In genomic region chr22:46802608-46803027, GRCh38 we compare ENCODE assay signal across 20 cellular contexts. TPM values are rescaled to one million over a fixed set of nuclear protein-coding genes. Genes with fewer than 3 reads are reported as not detected.
A peak's percentile ranks its signal among the peaks of the same experiment; 100 is the strongest.
DNase-seq lines count a peak whose midpoint lies in the region; ATAC-seq and TF ChIP-seq lines count a peak whose summit lies in the region.
"Had no signal": no experiment of that assay in that cellular context is flagged by ENCODE, and none has a peak within 500 bp of the region (broad histone marks: within the 10 kb centered on the region; RNA-seq: fewer than 3 reads in every experiment).

No MANE protein-coding gene starts in this region.

- DNase-seq in activated naive CD8-positive, alpha-beta T cell treated with anti-CD3 and anti-CD28 coated beads, Interleukin-2, amount 50 U/mL, for 24 hours: no peak
- peak in 1 of 2 experiments; percentile 17 for DNase-seq in Caco-2
- DNase-seq in sigmoid colon: peak; percentile 45
- no peak for DNase-seq in kidney glomerular epithelial cell (lab: John Stamatoyannopoulos, UW)
- DNase-seq in cortex of kidney (lab: John Stamatoyannopoulos, UW): no peak
- DNase-seq in DMS 273 treated with DMSO at 0.1 percent for 48 hours (lab: John Stamatoyannopoulos, UW): no peak
- DNase-seq: cerebellar nuclear complex; NCI-H187 treated with DMSO at 0.1 percent for 48 hours; NCI-H510A; NK-92 treated with Interleukin-12 subunit alpha and Interleukin-12 subunit beta, amount 100 ng/mL, for 24 hours; T1000 had no signal

- H3K4me1 ChIP-seq in Caco-2 (no peaks in the 10 kb centered on the region), sigmoid colon (peaks cover 0 to 14% (median 6%) of the 10 kb centered on the region in 4 donors)

- intact Hi-C loops in Caco-2 (cut with micrococcal nuclease; ENCODE audit: unreplicated experiment) (loop anchor here (2.0 kb wide), 1 partner anchor 28 kb away; no protein-coding TSS in a partner anchor), sigmoid colon (cut with DNase I) (no loop called here)
- intact Hi-C loops in dendritic cell treated with granulocyte-macrophage colony-stimulating factor and Interleukin-4, amounts not matched to agents 40 ng/mL and 50 ng/mL, for 4 days (cut with micrococcal nuclease): loop anchor here (2.0 kb wide), 1 partner anchor 44 kb away; no protein-coding TSS in a partner anchor

- H3K4me3 ChIP-seq in Caco-2 (ENCODE audit: low read depth, low read length) (no peak overlapping the region), sigmoid colon (no peak overlapping the region)
- H3K4me3 ChIP-seq: body of pancreas, gastroesophageal sphincter, K562, right atrium auricular region, tibial nerve had no signal

- H3K27me3 ChIP-seq in Caco-2 (replicated peaks; ENCODE audit: control insufficient read depth, insufficient read depth, low read length) (no peaks in the 10 kb centered on the region), sigmoid colon (no peaks in the 10 kb centered on the region)
- H3K27me3 ChIP-seq: body of pancreas, gastroesophageal sphincter, right atrium auricular region, tibial nerve had no signal

- no peak for TF ChIP-seq POLR2A in sigmoid colon (IDR thresholded peaks at IDR 0.05)

- no peaks in the 10 kb centered on the region for H3K27me3 Mint-ChIP-seq in activated naive CD8-positive, alpha-beta T cell
- no peaks in the 10 kb centered on the region for H3K27me3 Mint-ChIP-seq in activated naive CD8-positive, alpha-beta T cell treated with anti-CD3 and anti-CD28 coated beads, Interleukin-2, amount 50 U/mL, for 24 hours
- no peaks in the 10 kb centered on the region for H3K27me3 Mint-ChIP-seq in Caco-2 (ENCODE audit: insufficient read depth, unreplicated experiment)
- H3K27me3 Mint-ChIP-seq in dendritic cell treated with granulocyte-macrophage colony-stimulating factor and Interleukin-4, amounts not matched to agents 40 ng/mL and 50 ng/mL, for 4 days: no peaks in the 10 kb centered on the region
- H3K27me3 Mint-ChIP-seq: activated CD4-positive, alpha-beta T cell treated with anti-CD3 and anti-CD28 coated beads, Interleukin-2, amount 10 ng/mL, durations not matched to agents 24 days and 14 days had no signal

- BruUV-seq in Caco-2 (replicated peaks; lab: Mats Ljungman, UMichigan): no TSS peak

- H3K36me3 Mint-ChIP-seq in activated naive CD8-positive, alpha-beta T cell: peaks cover 17% of the 10 kb centered on the region
- H3K36me3 Mint-ChIP-seq in activated naive CD8-positive, alpha-beta T cell treated with anti-CD3 and anti-CD28 coated beads, Interleukin-2, amount 50 U/mL, for 24 hours (ENCODE audit: low read depth): peaks cover 57% of the 10 kb centered on the region
- H3K36me3 Mint-ChIP-seq in Caco-2 (ENCODE audit: insufficient read depth, unreplicated experiment): peaks cover 78% of the 10 kb centered on the region
- peaks cover 100% of the 10 kb centered on the region for H3K36me3 Mint-ChIP-seq in dendritic cell treated with granulocyte-macrophage colony-stimulating factor and Interleukin-4, amounts not matched to agents 40 ng/mL and 50 ng/mL, for 4 days (ENCODE audit: low read depth)

- no peaks in the 10 kb centered on the region for H3K9me3 ChIP-seq in Caco-2
- no peaks in the 10 kb centered on the region for H3K9me3 ChIP-seq in sigmoid colon
- H3K9me3 ChIP-seq: body of pancreas, gastroesophageal sphincter, right atrium auricular region, tibial nerve had no signal

- peak overlapping the region; percentile 58 for H3K27ac Mint-ChIP-seq in activated naive CD8-positive, alpha-beta T cell
- H3K27ac Mint-ChIP-seq in activated naive CD8-positive, alpha-beta T cell treated with anti-CD3 and anti-CD28 coated beads, Interleukin-2, amount 50 U/mL, for 24 hours: no peak overlapping the region
- H3K27ac Mint-ChIP-seq in Caco-2 (ENCODE audit: unreplicated experiment): peak overlapping the region; percentile 60
- H3K27ac Mint-ChIP-seq in dendritic cell treated with granulocyte-macrophage colony-stimulating factor and Interleukin-4, amounts not matched to agents 40 ng/mL and 50 ng/mL, for 4 days: peak overlapping the region; percentile 42
- H3K27ac Mint-ChIP-seq: activated CD4-positive, alpha-beta T cell treated with anti-CD3 and anti-CD28 coated beads, Interleukin-2, amount 10 ng/mL, durations not matched to agents 24 days and 14 days had no signal

- no peak overlapping the region for H3K27ac ChIP-seq in sigmoid colon
- H3K27ac ChIP-seq: body of pancreas, gastroesophageal sphincter, right atrium auricular region, tibial nerve, WERI-Rb-1 had no signal

- no peak for TF ChIP-seq EP300 in sigmoid colon (IDR thresholded peaks at IDR 0.05)

- WGBS in sigmoid colon, 2 donors: 90 to 94% methylated on average over 13 of the region's 13 CpGs

- H3K36me3 ChIP-seq in Caco-2 (ENCODE audit: control insufficient read depth, insufficient read depth, low read length) (peaks cover 2% of the 10 kb centered on the region), sigmoid colon (peaks cover 0 to 30% (median 4%) of the 10 kb centered on the region in 4 donors)
- H3K36me3 ChIP-seq: WERI-Rb-1 had no signal

- CTCF ChIA-PET in Caco-2 (lab: Charles Lee): interaction anchor here (0.6 to 1.4 kb wide), 7 partner anchors 14 to 239 kb away, joined by 3 to 8 read pairs (median 4); partner anchors contain the start of gene TBC1D22A

- no peak for TF ChIP-seq CTCF in Caco-2 (IDR thresholded peaks at IDR 0.05; ENCODE audit: insufficient read depth in 1 of 2, low read depth in 1 of 2, low read length in 1 of 2, severe bottlenecking in 1 of 2, unreplicated experiment in 1 of 2)
- TF ChIP-seq CTCF in sigmoid colon (IDR thresholded peaks at IDR 0.05): no peak

- peaks cover 44% of the 10 kb centered on the region for H3K4me1 Mint-ChIP-seq in activated naive CD8-positive, alpha-beta T cell (ENCODE audit: low read depth)
- H3K4me1 Mint-ChIP-seq in activated naive CD8-positive, alpha-beta T cell treated with anti-CD3 and anti-CD28 coated beads, Interleukin-2, amount 50 U/mL, for 24 hours: peaks cover 38% of the 10 kb centered on the region
- peaks cover 25% of the 10 kb centered on the region for H3K4me1 Mint-ChIP-seq in Caco-2 (ENCODE audit: low read depth, unreplicated experiment)
- peaks cover 66% of the 10 kb centered on the region for H3K4me1 Mint-ChIP-seq in dendritic cell treated with granulocyte-macrophage colony-stimulating factor and Interleukin-4, amounts not matched to agents 40 ng/mL and 50 ng/mL, for 4 days (ENCODE audit: low read depth)

- H3K9me3 Mint-ChIP-seq in activated naive CD8-positive, alpha-beta T cell (ENCODE audit: low read depth): no peaks in the 10 kb centered on the region
- H3K9me3 Mint-ChIP-seq in activated naive CD8-positive, alpha-beta T cell treated with anti-CD3 and anti-CD28 coated beads, Interleukin-2, amount 50 U/mL, for 24 hours: no peaks in the 10 kb centered on the region
- no peaks in the 10 kb centered on the region for H3K9me3 Mint-ChIP-seq in Caco-2 (ENCODE audit: unreplicated experiment)
- H3K9me3 Mint-ChIP-seq in dendritic cell treated with granulocyte-macrophage colony-stimulating factor and Interleukin-4, amounts not matched to agents 40 ng/mL and 50 ng/mL, for 4 days: no peaks in the 10 kb centered on the region
- H3K9me3 Mint-ChIP-seq: activated CD4-positive, alpha-beta T cell treated with anti-CD3 and anti-CD28 coated beads, Interleukin-2, amount 10 ng/mL, durations not matched to agents 24 days and 14 days had no signal

- POLR2A ChIA-PET in Caco-2 (lab: Charles Lee): no interaction called here

- ATAC-seq in activated naive CD8-positive, alpha-beta T cell treated with anti-CD3 and anti-CD28 coated beads, Interleukin-2, amount 50 U/mL, for 24 hours: no peak

- H3K4me3 Mint-ChIP-seq in activated naive CD8-positive, alpha-beta T cell: no peak overlapping the region
- no peak overlapping the region for H3K4me3 Mint-ChIP-seq in activated naive CD8-positive, alpha-beta T cell treated with anti-CD3 and anti-CD28 coated beads, Interleukin-2, amount 50 U/mL, for 24 hours
- H3K4me3 Mint-ChIP-seq in Caco-2 (ENCODE audit: unreplicated experiment): no peak overlapping the region
- H3K4me3 Mint-ChIP-seq in dendritic cell treated with granulocyte-macrophage colony-stimulating factor and Interleukin-4, amounts not matched to agents 40 ng/mL and 50 ng/mL, for 4 days: no peak overlapping the region
- H3K4me3 Mint-ChIP-seq: activated CD4-positive, alpha-beta T cell treated with anti-CD3 and anti-CD28 coated beads, Interleukin-2, amount 10 ng/mL, durations not matched to agents 24 days and 14 days had no signal

RNA-seq across cellular contexts. Expression of gene TBC1D22A, which starts 40.2 kb away (rescaled TPM):
- 26.7 and 32.6 TPM in 2 replicates for total RNA-seq in Caco-2 (2022)
- 10 to 100 TPM; 13.6 to 14.3 (median 13.8) TPM for total RNA-seq in sigmoid colon
- polyA plus RNA-seq in sigmoid colon: 10 to 100 TPM; 19.2 to 34.6 (median 19.4) TPM
